In genomic region chr20:8646716-8647115, GRCh38 we compare ENCODE assay signal across 15 cellular contexts.
A peak's percentile ranks its signal among the peaks of the same experiment; 100 is the strongest.
DNase-seq lines count a peak whose midpoint lies in the region; ATAC-seq and TF ChIP-seq lines count a peak whose summit lies in the region.
"Had no signal": no experiment of that assay in that cellular context is flagged by ENCODE, and none has a peak within 500 bp of the region (broad histone marks: within the 10 kb centered on the region; RNA-seq: fewer than 3 reads in every experiment).

No MANE protein-coding gene starts in this region.

- peaks cover 29% of the 10 kb centered on the region for H3K4me1 ChIP-seq in RWPE2 (ENCODE audit: insufficient read depth, poor library complexity, severe bottlenecking)
- peaks cover 2% of the 10 kb centered on the region for H3K4me1 ChIP-seq in parathyroid adenoma
- H3K4me1 ChIP-seq in Karpas-422 (ENCODE audit: low read length): no peaks in the 10 kb centered on the region
- H3K4me1 ChIP-seq: Peyer's patch had no signal

- H3K27me3 ChIP-seq in BJ (ENCODE audit: control insufficient read depth, insufficient read depth, low read length) (no peaks in the 10 kb centered on the region), RWPE2 (ENCODE audit: insufficient read depth, poor library complexity, severe bottlenecking) (no peaks in the 10 kb centered on the region), parathyroid adenoma (ENCODE audit: control insufficient read depth, insufficient read depth, low read length) (no peaks in the 10 kb centered on the region), Karpas-422 (ENCODE audit: low read length) (no peaks in the 10 kb centered on the region)
- H3K27me3 ChIP-seq: cardiac muscle cell, Peyer's patch had no signal

- no peaks in the 10 kb centered on the region for H3K79me2 ChIP-seq in parathyroid adenoma
- no peaks in the 10 kb centered on the region for H3K79me2 ChIP-seq in Karpas-422 (ENCODE audit: low read length)

- ATAC-seq in RWPE2 (ENCODE audit: low read depth) (peak; percentile 32; the same call in 2 of the 3 replicates), HG03521 (IDR thresholded peaks at IDR 0.05; ENCODE audit: unreplicated experiment) (no peak)

- no peak overlapping the region for H3K4me3 ChIP-seq in BJ (ENCODE audit: low read depth, low read length)
- H3K4me3 ChIP-seq in RWPE2 (ENCODE audit: severe bottlenecking): no peak overlapping the region
- no peak overlapping the region for H3K4me3 ChIP-seq in fibroblast of mammary gland (ENCODE audit: control insufficient read depth, low read depth, low read length)
- no peak overlapping the region for H3K4me3 ChIP-seq in parathyroid adenoma (ENCODE audit: low read depth, low read length)
- H3K4me3 ChIP-seq in Karpas-422 (ENCODE audit: low read length): no peak overlapping the region
- H3K4me3 ChIP-seq: cardiac muscle cell, Peyer's patch had no signal

- H3K9ac ChIP-seq in parathyroid adenoma (no peak overlapping the region), Karpas-422 (ENCODE audit: low read length) (no peak overlapping the region)

- POLR2A ChIA-PET in BJ (lab: Charles Lee): interaction anchor here (0.6 kb wide), 1 partner anchor 13 kb away, joined by 3 read pairs; no protein-coding TSS in a partner anchor

- no peaks in the 10 kb centered on the region for H4K20me1 ChIP-seq in Karpas-422 (ENCODE audit: insufficient read depth, low read depth, low read length)

- no peak for TF ChIP-seq CTCF in BJ (IDR thresholded peaks at IDR 0.05; ENCODE audit: insufficient read depth, low read depth, low read length)
- TF ChIP-seq CTCF in RWPE2 (IDR thresholded peaks at IDR 0.05; ENCODE audit: poor library complexity, severe bottlenecking): no peak
- no peak for TF ChIP-seq CTCF in fibroblast of mammary gland (conservative IDR thresholded peaks at IDR 0.05; ENCODE audit: control insufficient read depth, insufficient read depth, low read depth, low read length)
- TF ChIP-seq CTCF in parathyroid adenoma (IDR thresholded peaks at IDR 0.05): no peak

- H3K36me3 ChIP-seq in BJ (ENCODE audit: control insufficient read depth, insufficient read depth, low read length) (no peaks in the 10 kb centered on the region), RWPE2 (ENCODE audit: low read depth) (no peaks in the 10 kb centered on the region), parathyroid adenoma (ENCODE audit: control insufficient read depth, insufficient read depth, low read length) (no peaks in the 10 kb centered on the region), Karpas-422 (ENCODE audit: insufficient read depth, low read length) (no peaks in the 10 kb centered on the region)
- H3K36me3 ChIP-seq: cardiac muscle cell, Peyer's patch had no signal

- no peaks in the 10 kb centered on the region for H3K9me2 ChIP-seq in Karpas-422 (replicated peaks; ENCODE audit: insufficient read depth, low read length)

- H3K27ac ChIP-seq in RWPE2 (ENCODE audit: poor library complexity, severe bottlenecking) (peak overlapping the region; percentile 81), parathyroid adenoma (peak overlapping the region; percentile 27), Karpas-422 (ENCODE audit: low read length) (no peak overlapping the region)
- H3K27ac ChIP-seq: C4-2B, cardiac muscle cell had no signal

- CTCF ChIA-PET in BJ (lab: Yijun Ruan, JAX): interaction anchor here (0.7 to 2.0 kb wide), 3 partner anchors 23 to 515 kb away, joined by 3 to 8 read pairs (median 5); no protein-coding TSS in a partner anchor

- DNase-seq in BJ (ENCODE audit: low read depth): peak; percentile 92
- DNase-seq in RWPE2 (ENCODE audit: low spot score): no peak
- peak; percentile 34 for DNase-seq in fibroblast of mammary gland (ENCODE audit: low read depth)
- DNase-seq in Karpas-422: no peak
- no peak for DNase-seq in mucosa of gallbladder (ENCODE audit: low spot score)
- DNase-seq in NCI-H526 treated with DMSO at 0.1 percent for 48 hours (lab: John Stamatoyannopoulos, UW): no peak
- DNase-seq: activated CD4-positive, alpha-beta memory T cell treated with anti-CD3 and anti-CD28 coated beads, Interleukin-2, amount 10 ng/mL, durations not matched to agents 7 days and 5 days; NCI-H446 treated with DMSO at 0.1 percent for 48 hours; Peyer's patch; stimulated activated CD4-positive, alpha-beta T cell treated with anti-CD3 and anti-CD28 coated beads, Interleukin-4, amount 100 ng/mL, for 4 hours; stimulated activated naive CD4-positive, alpha-beta T cell treated with Interleukin-2 at 50 U/mL for 16 hours had no signal

- H3K9me3 ChIP-seq in RWPE2 (ENCODE audit: severe bottlenecking) (no peaks in the 10 kb centered on the region), parathyroid adenoma (ENCODE audit: control insufficient read depth, low read length) (no peaks in the 10 kb centered on the region), Karpas-422 (ENCODE audit: low read length) (no peaks in the 10 kb centered on the region)
- H3K9me3 ChIP-seq: Peyer's patch had no signal

- H2AFZ ChIP-seq in parathyroid adenoma: no peak overlapping the region
- H2AFZ ChIP-seq in Karpas-422 (ENCODE audit: low read length): no peak overlapping the region

- H3K4me2 ChIP-seq in parathyroid adenoma (ENCODE audit: low read length) (no peak overlapping the region), Karpas-422 (ENCODE audit: low read depth, low read length, poor library complexity, severe bottlenecking) (no peak overlapping the region)

Comparison
In these comparisons a context has a peak if more than half of its experiments do, and no peak if none do; other contexts are left out.
1. DNase-seq: peak in BJ (single experiment) and fibroblast of mammary gland (single experiment); none in RWPE2 (single experiment), Karpas-422 (single experiment), mucosa of gallbladder (single experiment) and NCI-H526 treated with DMSO at 0.1 percent for 48 hours (single experiment).